ENCODE assay signal across 8 cellular contexts in genomic region chr16:10945065-10945787, GRCh38. TPM values are rescaled to one million over a fixed set of nuclear protein-coding genes. Genes with fewer than 3 reads are reported as not detected.
DNase-seq lines count a peak whose midpoint lies in the region; ATAC-seq and TF ChIP-seq lines count a peak whose summit lies in the region.

No MANE protein-coding gene starts in this region.

- no peaks in the 10 kb centered on the region for H3K9me3 Mint-ChIP-seq in natural killer cell treated with Interleukin-12 subunit alpha and Interleukin-12 subunit beta and Interleukin-15 and Interleukin-18, amount 100 ng/mL, for 72 hours

- H3K4me1 Mint-ChIP-seq in natural killer cell treated with Interleukin-12 subunit alpha and Interleukin-12 subunit beta and Interleukin-15 and Interleukin-18, amount 100 ng/mL, for 72 hours (ENCODE audit: low read depth in 2 of 2) = peaks cover 56 to 57% of the 10 kb centered on the region in 2 donors

- H3K27ac ChIP-seq in KOPT-K1 (ENCODE audit: low read depth, low read length, poor library complexity, severe bottlenecking) = peak overlapping the region; percentile 70

- H3K27ac Mint-ChIP-seq in natural killer cell treated with Interleukin-12 subunit alpha and Interleukin-12 subunit beta and Interleukin-15 and Interleukin-18, amount 100 ng/mL, for 72 hours = peak overlapping the region; percentile 13 to 71

- no peaks in the 10 kb centered on the region for H3K27me3 Mint-ChIP-seq in natural killer cell treated with Interleukin-12 subunit alpha and Interleukin-12 subunit beta and Interleukin-15 and Interleukin-18, amount 100 ng/mL, for 72 hours

- POLR2A ChIA-PET in BJ (lab: Charles Lee) = no interaction called here

- no peak for DNase-seq in BJ (ENCODE audit: low read depth)
- DNase-seq in dermis blood vessel endothelial cell = peak; percentile 56
- DNase-seq in natural killer cell treated with Interleukin-12 subunit alpha and Interleukin-12 subunit beta and Interleukin-15 and Interleukin-18, amount 100 ng/mL, for 72 hours (ENCODE audit: low spot score) = no peak
- no peak for DNase-seq in stimulated activated CD4-positive, alpha-beta T cell treated with anti-CD3 and anti-CD28 coated beads, Interleukin-12 subunit alpha, Interleukin-12 subunit beta, amount 100 ng/mL, for 4 hours
- DNase-seq in globus pallidus (ENCODE audit: low spot score) = no peak

- no peaks in the 10 kb centered on the region for H3K9me3 ChIP-seq in KOPT-K1 (ENCODE audit: insufficient read depth, low read length, poor library complexity, severe bottlenecking)

- peak overlapping the region; percentile 81 for H3K4me3 ChIP-seq in BJ (ENCODE audit: low read depth, low read length)

- ATAC-seq in natural killer cell treated with Interleukin-12 subunit alpha and Interleukin-12 subunit beta and Interleukin-15 and Interleukin-18, amount 100 ng/mL, for 72 hours = no peak
- ATAC-seq in HG02763 (IDR thresholded peaks at IDR 0.05; ENCODE audit: unreplicated experiment) = no peak
- ATAC-seq in activated CD4-positive, CD25-positive, alpha-beta regulatory T cell treated with anti-CD3 and anti-CD28 coated beads, Interleukin-2, amount 50 U/mL, for 24 hours = no peak

- peak overlapping the region; percentile 95 for H3K4me3 Mint-ChIP-seq in natural killer cell treated with Interleukin-12 subunit alpha and Interleukin-12 subunit beta and Interleukin-15 and Interleukin-18, amount 100 ng/mL, for 72 hours

- TF ChIP-seq CTCF in BJ (IDR thresholded peaks at IDR 0.05; ENCODE audit: insufficient read depth, low read depth, low read length) = no peak

- no peaks in the 10 kb centered on the region for H3K36me3 ChIP-seq in BJ (ENCODE audit: control insufficient read depth, insufficient read depth, low read length)
- H3K36me3 ChIP-seq in KOPT-K1 (ENCODE audit: insufficient read depth, low read length) = no peaks in the 10 kb centered on the region

- H3K36me3 Mint-ChIP-seq in natural killer cell treated with Interleukin-12 subunit alpha and Interleukin-12 subunit beta and Interleukin-15 and Interleukin-18, amount 100 ng/mL, for 72 hours = no peaks in the 10 kb centered on the region

- CTCF ChIA-PET in BJ (lab: Yijun Ruan, JAX) = interaction anchor here (0.8 to 2.0 kb wide), 4 partner anchors 9 to 74 kb away, joined by 3 to 8 read pairs (median 3); no protein-coding TSS in a partner anchor

- H3K27me3 ChIP-seq in BJ (ENCODE audit: control insufficient read depth, insufficient read depth, low read length) = no peaks in the 10 kb centered on the region

RNA-seq across cellular contexts. Expression of gene CLEC16A, which starts 0.9 kb away (rescaled TPM):
- polyA plus RNA-seq in BJ (2011; rRNA removed) = 7.7 and 8.7 TPM in 2 replicates
- polyA minus RNA-seq in BJ (2011; rRNA and poly(A)+ RNA removed) = 24.7 and 44.1 TPM in 2 replicates
- total RNA-seq in dermis blood vessel endothelial cell = 22.1 and 22.8 TPM in 2 replicates
- 10 to 100 TPM; 42.5 to 60.2 TPM for total RNA-seq in natural killer cell treated with Interleukin-12 subunit alpha and Interleukin-12 subunit beta and Interleukin-15 and Interleukin-18, amount 100 ng/mL, for 72 hours

RNA-seq across cellular contexts. Expression of gene DEXI, which starts 3.0 kb away (rescaled TPM):
- 32.7 and 55.2 TPM in 2 replicates for polyA plus RNA-seq in BJ (2011; rRNA removed)
- 17.3 and 23.4 TPM in 2 replicates for polyA minus RNA-seq in BJ (2011; rRNA and poly(A)+ RNA removed)
- 42.8 and 65.3 TPM in 2 replicates for total RNA-seq in dermis blood vessel endothelial cell
- total RNA-seq in natural killer cell treated with Interleukin-12 subunit alpha and Interleukin-12 subunit beta and Interleukin-15 and Interleukin-18, amount 100 ng/mL, for 72 hours = 10 to 100 TPM; 20.7 to 36.3 TPM
